Comparison of ENCODE assay signal across 23 cellular contexts in genomic region chr4:38463268-38463958, GRCh38.
"Had no signal": no experiment of that assay in that cellular context is flagged by ENCODE, and none has a peak within 500 bp of the region (broad histone marks: within the 10 kb centered on the region; RNA-seq: fewer than 3 reads in every experiment).

No MANE protein-coding gene starts in this region.

- H3K9me3 ChIP-seq: mucosa of descending colon, pancreas, prostate gland, tibial nerve, vagina had no signal

- ATAC-seq: left lung; naive thymus-derived CD8-positive, alpha-beta T cell; pancreas; sciatic nerve; stimulated activated naive CD8-positive, alpha-beta T cell treated with anti-CD3 and anti-CD28 coated beads, Interleukin-15, amount 100 ng/mL, for 72 hours had no signal

- DNase-seq: hypothalamus; immature natural killer cell; kidney; midbrain; naive thymus-derived CD8-positive, alpha-beta T cell; nucleus accumbens; retina; stimulated activated CD4-positive, alpha-beta T cell treated with anti-CD3 and anti-CD28 coated beads, Interleukin-1b, Interleukin-23, amount 100 ng/mL, for 48 hours; stimulated activated CD4-positive, alpha-beta T cell treated with anti-CD3 and anti-CD28 coated beads, Interleukin-2, amount 100 ng/mL, for 48 hours; stimulated activated CD4-positive, alpha-beta T cell treated with anti-CD3 and anti-CD28 coated beads, Interleukin-4, amount 100 ng/mL, for 4 hours; stimulated activated CD8-positive, alpha-beta memory T cell treated with anti-CD3 and anti-CD28 coated beads, Interleukin-4, amount 100 ng/mL, for 48 hours; stimulated activated naive CD4-positive, alpha-beta T cell treated with Interleukin-2 at 50 U/mL for 16 hours; stimulated activated naive CD8-positive, alpha-beta T cell treated with anti-CD3 and anti-CD28 coated beads, Interleukin-15, amount 100 ng/mL, for 72 hours; substantia nigra; upper lobe of left lung had no signal

- H3K27ac ChIP-seq: left lung, pancreas, prostate gland, tibial nerve, vagina had no signal

- H3K36me3 ChIP-seq: left lung, pancreas, prostate gland, tibial nerve, upper lobe of left lung, vagina had no signal

- H3K4me3 ChIP-seq: left lung, lung, mucosa of descending colon, pancreas, prostate gland, tibial nerve, upper lobe of left lung, vagina had no signal

- H3K4me1 ChIP-seq: left lung, pancreas, prostate gland, tibial nerve had no signal

- H3K27me3 ChIP-seq: left lung, pancreas, tibial nerve, upper lobe of left lung, vagina had no signal
